In the genomic region with DNA sequence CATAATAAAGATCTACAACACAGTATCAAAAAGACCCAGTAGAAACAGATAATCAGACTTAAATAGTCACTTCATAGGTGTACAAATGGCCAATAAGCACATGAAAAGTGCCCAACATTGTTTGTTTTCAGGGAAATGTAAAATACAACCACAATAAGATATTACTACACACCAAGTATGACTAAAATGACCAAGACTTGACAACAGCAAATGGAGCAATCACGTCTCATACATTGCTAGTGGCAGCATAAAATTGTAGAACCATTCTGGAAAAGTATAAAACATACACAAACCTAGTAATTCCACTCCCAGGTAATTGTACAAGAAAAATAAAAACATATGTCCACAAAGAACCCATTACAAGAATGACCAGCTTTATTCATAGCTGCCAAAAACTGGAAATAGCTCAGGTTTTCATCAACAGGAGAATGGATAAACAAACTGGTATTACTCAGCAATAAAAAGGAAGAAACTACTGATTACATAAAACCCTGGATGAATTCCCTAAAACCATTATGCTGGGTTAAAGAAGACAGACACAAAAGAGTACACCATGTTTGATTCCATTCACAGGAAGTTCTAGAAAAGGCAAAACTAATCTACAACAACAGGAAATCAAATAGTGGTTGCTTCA, we compare ENCODE assay signal across 2 cellular contexts.
TF ChIP-seq lines count a peak whose summit lies in the region.

No MANE protein-coding gene starts in this region.

TF ChIP-seq in HepG2, 621 proteins besides CTCF, POLR2A, EP300 and RAD21 (continued from another document and continues in another):
- TF ChIP-seq ZNF225 (CRISPR knock-in tag; IDR thresholded peaks at IDR 0.05), result no peak
- TF ChIP-seq ZNF850 (CRISPR knock-in tag; conservative IDR thresholded peaks at IDR 0.05), result no peak
- TF ChIP-seq, protein P1, sequence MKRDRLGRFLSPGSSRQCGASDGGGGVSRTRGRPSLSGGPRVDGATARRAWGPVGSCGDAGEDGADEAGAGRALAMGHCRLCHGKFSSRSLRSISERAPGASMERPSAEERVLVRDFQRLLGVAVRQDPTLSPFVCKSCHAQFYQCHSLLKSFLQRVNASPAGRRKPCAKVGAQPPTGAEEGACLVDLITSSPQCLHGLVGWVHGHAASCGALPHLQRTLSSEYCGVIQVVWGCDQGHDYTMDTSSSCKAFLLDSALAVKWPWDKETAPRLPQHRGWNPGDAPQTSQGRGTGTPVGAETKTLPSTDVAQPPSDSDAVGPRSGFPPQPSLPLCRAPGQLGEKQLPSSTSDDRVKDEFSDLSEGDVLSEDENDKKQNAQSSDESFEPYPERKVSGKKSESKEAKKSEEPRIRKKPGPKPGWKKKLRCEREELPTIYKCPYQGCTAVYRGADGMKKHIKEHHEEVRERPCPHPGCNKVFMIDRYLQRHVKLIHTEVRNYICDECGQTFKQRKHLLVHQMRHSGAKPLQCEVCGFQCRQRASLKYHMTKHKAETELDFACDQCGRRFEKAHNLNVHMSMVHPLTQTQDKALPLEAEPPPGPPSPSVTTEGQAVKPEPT (CRISPR knock-in tag; IDR thresholded peaks at IDR 0.05; ENCODE audit: low read depth), result no peak
- TF ChIP-seq, protein P2, sequence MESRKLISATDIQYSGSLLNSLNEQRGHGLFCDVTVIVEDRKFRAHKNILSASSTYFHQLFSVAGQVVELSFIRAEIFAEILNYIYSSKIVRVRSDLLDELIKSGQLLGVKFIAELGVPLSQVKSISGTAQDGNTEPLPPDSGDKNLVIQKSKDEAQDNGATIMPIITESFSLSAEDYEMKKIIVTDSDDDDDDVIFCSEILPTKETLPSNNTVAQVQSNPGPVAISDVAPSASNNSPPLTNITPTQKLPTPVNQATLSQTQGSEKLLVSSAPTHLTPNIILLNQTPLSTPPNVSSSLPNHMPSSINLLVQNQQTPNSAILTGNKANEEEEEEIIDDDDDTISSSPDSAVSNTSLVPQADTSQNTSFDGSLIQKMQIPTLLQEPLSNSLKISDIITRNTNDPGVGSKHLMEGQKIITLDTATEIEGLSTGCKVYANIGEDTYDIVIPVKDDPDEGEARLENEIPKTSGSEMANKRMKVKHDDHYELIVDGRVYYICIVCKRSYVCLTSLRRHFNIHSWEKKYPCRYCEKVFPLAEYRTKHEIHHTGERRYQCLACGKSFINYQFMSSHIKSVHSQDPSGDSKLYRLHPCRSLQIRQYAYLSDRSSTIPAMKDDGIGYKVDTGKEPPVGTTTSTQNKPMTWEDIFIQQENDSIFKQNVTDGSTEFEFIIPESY (CRISPR knock-in tag; IDR thresholded peaks at IDR 0.05), result no peak
- TF ChIP-seq, protein P3, sequence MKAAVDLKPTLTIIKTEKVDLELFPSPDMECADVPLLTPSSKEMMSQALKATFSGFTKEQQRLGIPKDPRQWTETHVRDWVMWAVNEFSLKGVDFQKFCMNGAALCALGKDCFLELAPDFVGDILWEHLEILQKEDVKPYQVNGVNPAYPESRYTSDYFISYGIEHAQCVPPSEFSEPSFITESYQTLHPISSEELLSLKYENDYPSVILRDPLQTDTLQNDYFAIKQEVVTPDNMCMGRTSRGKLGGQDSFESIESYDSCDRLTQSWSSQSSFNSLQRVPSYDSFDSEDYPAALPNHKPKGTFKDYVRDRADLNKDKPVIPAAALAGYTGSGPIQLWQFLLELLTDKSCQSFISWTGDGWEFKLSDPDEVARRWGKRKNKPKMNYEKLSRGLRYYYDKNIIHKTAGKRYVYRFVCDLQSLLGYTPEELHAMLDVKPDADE (CRISPR knock-in tag; IDR thresholded peaks at IDR 0.05), result no peak
- no peak for TF ChIP-seq HES4 (CRISPR knock-in tag; IDR thresholded peaks at IDR 0.05; ENCODE audit: borderline replicate concordance)
- no peak for TF ChIP-seq FOXK1 (CRISPR knock-in tag; IDR thresholded peaks at IDR 0.05; ENCODE audit: borderline replicate concordance, low read depth)
- no peak for TF ChIP-seq SMC3 (IDR thresholded peaks at IDR 0.05; ENCODE audit: low read length)
- no peak for TF ChIP-seq ZNF839 (CRISPR knock-in tag; IDR thresholded peaks at IDR 0.05; ENCODE audit: borderline replicate concordance)
- TF ChIP-seq SRSF1 (optimal IDR thresholded peaks at IDR 0.05; ENCODE audit: low read depth, low read length), result no peak
- TF ChIP-seq, protein P4, sequence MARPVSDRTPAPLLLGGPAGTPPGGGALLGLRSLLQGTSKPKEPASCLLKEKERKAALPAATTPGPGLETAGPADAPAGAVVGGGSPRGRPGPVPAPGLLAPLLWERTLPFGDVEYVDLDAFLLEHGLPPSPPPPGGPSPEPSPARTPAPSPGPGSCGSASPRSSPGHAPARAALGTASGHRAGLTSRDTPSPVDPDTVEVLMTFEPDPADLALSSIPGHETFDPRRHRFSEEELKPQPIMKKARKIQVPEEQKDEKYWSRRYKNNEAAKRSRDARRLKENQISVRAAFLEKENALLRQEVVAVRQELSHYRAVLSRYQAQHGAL (CRISPR knock-in tag; IDR thresholded peaks at IDR 0.05; ENCODE audit: not compliant biosample characterization), result no peak
- TF ChIP-seq, protein P5, sequence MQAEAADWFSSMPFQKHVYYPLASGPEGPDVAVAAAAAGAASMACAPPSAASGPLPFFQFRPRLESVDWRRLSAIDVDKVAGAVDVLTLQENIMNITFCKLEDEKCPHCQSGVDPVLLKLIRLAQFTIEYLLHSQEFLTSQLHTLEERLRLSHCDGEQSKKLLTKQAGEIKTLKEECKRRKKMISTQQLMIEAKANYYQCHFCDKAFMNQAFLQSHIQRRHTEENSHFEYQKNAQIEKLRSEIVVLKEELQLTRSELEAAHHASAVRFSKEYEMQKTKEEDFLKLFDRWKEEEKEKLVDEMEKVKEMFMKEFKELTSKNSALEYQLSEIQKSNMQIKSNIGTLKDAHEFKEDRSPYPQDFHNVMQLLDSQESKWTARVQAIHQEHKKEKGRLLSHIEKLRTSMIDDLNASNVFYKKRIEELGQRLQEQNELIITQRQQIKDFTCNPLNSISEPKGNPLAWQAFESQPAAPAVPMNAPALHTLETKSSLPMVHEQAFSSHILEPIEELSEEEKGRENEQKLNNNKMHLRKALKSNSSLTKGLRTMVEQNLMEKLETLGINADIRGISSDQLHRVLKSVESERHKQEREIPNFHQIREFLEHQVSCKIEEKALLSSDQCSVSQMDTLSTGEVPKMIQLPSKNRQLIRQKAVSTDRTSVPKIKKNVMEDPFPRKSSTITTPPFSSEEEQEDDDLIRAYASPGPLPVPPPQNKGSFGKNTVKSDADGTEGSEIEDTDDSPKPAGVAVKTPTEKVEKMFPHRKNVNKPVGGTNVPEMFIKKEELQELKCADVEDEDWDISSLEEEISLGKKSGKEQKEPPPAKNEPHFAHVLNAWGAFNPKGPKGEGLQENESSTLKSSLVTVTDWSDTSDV (CRISPR knock-in tag; IDR thresholded peaks at IDR 0.05), result no peak
- no peak for TF ChIP-seq XBP1 (CRISPR knock-in tag; IDR thresholded peaks at IDR 0.05)
- no peak for TF ChIP-seq MAFK (conservative IDR thresholded peaks at IDR 0.05 in 1 of 2, IDR thresholded peaks at IDR 0.05 in 1 of 2; ENCODE audit: low read length in 2 of 2)

TF ChIP-seq in K562, 482 proteins besides CTCF, POLR2A, EP300 and RAD21 (continued from another document):
- TF ChIP-seq MAFG (tag; conservative IDR thresholded peaks at IDR 0.05) (0 out of 2 replicates have a peak, but pooled peaks have one; percentile 16), RBM39 (optimal IDR thresholded peaks at IDR 0.05; ENCODE audit: low read depth, low read length) (no peak)
